Comparison of ENCODE assay signal across 9 cellular contexts in genomic region chr3:117788086-117788485, GRCh38.
DNase-seq lines count a peak whose midpoint lies in the region; ATAC-seq, FAIRE-seq and TF ChIP-seq lines count a peak whose summit lies in the region.
"Had no signal": no experiment of that assay in that cellular context is flagged by ENCODE, and none has a peak within 500 bp of the region (broad histone marks: within the 10 kb centered on the region; RNA-seq: fewer than 3 reads in every experiment).

No MANE protein-coding gene starts in this region.

- no peak for FAIRE-seq in GM12891 (lab: Jason Lieb, UNC)
- FAIRE-seq: TTC549 had no signal

- intact Hi-C loops in stomach (cut with DNase I; ENCODE audit: low total_unique reads), result no loop called here

- peaks cover 0 to 6% (median 0%) of the 10 kb centered on the region in 4 donors for H3K4me1 ChIP-seq in stomach

- H3K27ac ChIP-seq in stomach, result no peak overlapping the region

- TF ChIP-seq CTCF in foreskin fibroblast (IDR thresholded peaks at IDR 0.05; ENCODE audit: low read depth, low read length), result no peak
- no peak for TF ChIP-seq CTCF in stomach (IDR thresholded peaks at IDR 0.05)

- no peaks in the 10 kb centered on the region for H3K27me3 ChIP-seq in stomach

- WGBS in stomach, 5 donors, result 24 to 48% (median 35%) methylated on average over 1 of the region's 1 CpG

- ATAC-seq in HG02571 (IDR thresholded peaks at IDR 0.05; ENCODE audit: unreplicated experiment), result no peak

- DNase-seq in H4 (ENCODE audit: low spot score) (peak; percentile 89), NCI-H69 (lab: John Stamatoyannopoulos, UW) (peak; percentile 16), foreskin fibroblast (peak; percentile 83 to 94), stomach (peak; percentile 52), GM12891 (ENCODE audit: insufficient read length, low spot score) (no peak), SKM-1 treated with dmso at 0.1 percent for 144 hours (lab: John Stamatoyannopoulos, UW; ENCODE audit: unreplicated experiment) (no peak)
- DNase-seq: activated gamma-delta T cell treated with Interleukin-2 at 50 U/mL for 16 hours had no signal

- no peaks in the 10 kb centered on the region for H3K36me3 ChIP-seq in stomach

- H3K4me3 ChIP-seq in foreskin fibroblast (ENCODE audit: low read depth in 1 of 2, low read length in 2 of 2), result no peak overlapping the region
- no peak overlapping the region for H3K4me3 ChIP-seq in stomach

- H3K9me3 ChIP-seq in stomach, result no peaks in the 10 kb centered on the region

- no peak for TF ChIP-seq POLR2A in stomach (IDR thresholded peaks at IDR 0.05)
- TF ChIP-seq POLR2A in GM12891 (IDR thresholded peaks at IDR 0.05; ENCODE audit: low read depth, low read length), result no peak

- TF ChIP-seq EP300 in stomach (IDR thresholded peaks at IDR 0.05), result no peak

TF ChIP-seq in GM12891, 5 proteins besides CTCF, POLR2A, EP300 and RAD21:
- TF ChIP-seq SPI1 (IDR thresholded peaks at IDR 0.05; ENCODE audit: low read depth, low read length) (no peak), TAF1 (IDR thresholded peaks at IDR 0.05; ENCODE audit: low read depth, low read length) (no peak), PAX5 (IDR thresholded peaks at IDR 0.05; ENCODE audit: insufficient read depth, low read length, severe bottlenecking) (no peak)

Comparison
In these comparisons a context has a peak if more than half of its experiments do, and no peak if none do; other contexts are left out.
1. DNase-seq: peak in H4 (single experiment), NCI-H69 (single experiment), foreskin fibroblast (2 of 2) and stomach (single experiment); none in GM12891 (single experiment) and SKM-1 treated with dmso at 0.1 percent for 144 hours (single experiment).